8 cellular contexts compared by ENCODE assay signal in the genomic region with DNA sequence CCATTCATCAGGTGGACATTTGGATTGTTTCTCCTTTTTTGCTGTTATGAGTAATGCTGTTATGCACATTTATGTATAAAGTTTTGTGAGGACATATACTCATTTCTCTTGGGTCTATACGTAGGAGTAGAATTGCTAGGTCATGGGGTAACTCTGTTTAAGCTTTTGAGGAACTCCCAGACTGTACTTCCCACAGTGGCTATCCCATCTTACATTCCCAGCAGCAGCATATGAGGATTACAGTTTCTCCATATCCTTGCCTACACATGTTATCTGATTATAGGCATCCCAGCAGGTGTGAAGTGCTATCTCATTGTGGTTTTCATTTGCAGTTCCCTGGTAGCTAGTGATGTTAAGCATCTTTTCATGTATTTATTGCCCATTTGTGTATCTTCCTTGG.
"Had no signal": no experiment of that assay in that cellular context is flagged by ENCODE, and none has a peak within 500 bp of the region (broad histone marks: within the 10 kb centered on the region; RNA-seq: fewer than 3 reads in every experiment).

No MANE protein-coding gene starts in this region.

- H3K4me3 ChIP-seq: GM23338 had no signal

- DNase-seq: H9, HCEC 1CT, HFFc6, KG1 had no signal

- H3K4me3 Mint-ChIP-seq: GM23338, H9, HFFc6, IgD-negative memory B cell had no signal

- H3K9me3 Mint-ChIP-seq: GM23338, H9, HFFc6, IgD-negative memory B cell had no signal

- H3K27ac Mint-ChIP-seq: GM23338, H9, HFFc6, IgD-negative memory B cell had no signal

- H3K27ac ChIP-seq: HL-60 had no signal

- ATAC-seq: GM23338, HepG2 had no signal

- H3K27me3 Mint-ChIP-seq: IgD-negative memory B cell had no signal
